ENCODE assay signal across 10 cellular contexts in the genomic region with DNA sequence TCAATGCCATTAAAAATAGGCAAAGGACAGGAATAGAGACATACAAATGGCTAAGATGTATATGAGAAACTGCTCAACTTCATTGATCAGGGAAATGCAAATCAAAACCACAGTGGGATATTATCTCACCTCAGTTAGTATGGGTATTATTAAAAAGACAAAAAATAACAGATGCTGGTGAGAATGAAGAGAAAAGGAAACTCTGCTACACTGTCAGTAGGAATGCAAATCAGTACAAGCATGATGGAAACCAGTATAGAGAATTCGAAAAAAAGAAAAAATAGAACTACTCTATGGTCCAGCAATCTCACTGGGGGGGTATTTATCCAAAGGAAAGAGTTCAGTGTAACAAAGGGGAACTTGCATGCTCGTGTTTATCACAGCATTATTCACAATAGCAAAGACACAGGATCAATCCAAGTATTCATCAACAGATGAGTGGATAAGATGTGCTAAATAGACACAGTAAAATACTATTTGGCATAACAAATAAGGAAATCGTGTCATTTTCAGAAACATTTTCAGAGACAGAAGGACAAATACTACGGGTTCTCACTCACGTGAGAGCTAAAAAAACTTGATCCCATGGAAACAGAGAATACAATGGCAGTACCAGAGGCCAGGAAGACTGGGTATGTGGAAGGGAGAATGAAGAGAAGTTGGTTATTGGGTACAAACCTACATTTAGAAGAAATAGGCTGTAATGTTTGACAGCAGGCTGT.
DNase-seq lines count a peak whose midpoint lies in the region; ATAC-seq lines count a peak whose summit lies in the region.
"Had no signal": no experiment of that assay in that cellular context is flagged by ENCODE, and none has a peak within 500 bp of the region (broad histone marks: within the 10 kb centered on the region; RNA-seq: fewer than 3 reads in every experiment).

No MANE protein-coding gene starts in this region.

- H3K27ac Mint-ChIP-seq in memory B cell: no peak overlapping the region

- H3K27me3 Mint-ChIP-seq in memory B cell: peaks cover 8% of the 10 kb centered on the region

- no peaks in the 10 kb centered on the region for H3K36me3 Mint-ChIP-seq in memory B cell

- peaks cover 13% of the 10 kb centered on the region for H3K4me1 Mint-ChIP-seq in memory B cell

- peak; percentile 85 for ATAC-seq in GM18907 (IDR thresholded peaks at IDR 0.05; ENCODE audit: unreplicated experiment)
- peak; percentile 67 for ATAC-seq in GM21737 (IDR thresholded peaks at IDR 0.05; ENCODE audit: unreplicated experiment)
- ATAC-seq in HG03135 (IDR thresholded peaks at IDR 0.05; ENCODE audit: unreplicated experiment): peak; percentile 69
- ATAC-seq in memory B cell (ENCODE audit: low read depth): peak; percentile 78

- peak overlapping the region; percentile 0 for H3K4me3 Mint-ChIP-seq in memory B cell

- no peaks in the 10 kb centered on the region for H3K9me3 Mint-ChIP-seq in memory B cell

- no peak for DNase-seq in memory B cell (ENCODE audit: low spot score in 2 of 2)
- no peak for DNase-seq in GDM1 (lab: John Stamatoyannopoulos, UW)
- DNase-seq in foreskin melanocyte: no peak
- DNase-seq in SK-N-DZ (ENCODE audit: low spot score): no peak
- DNase-seq in NCI-H2171 (lab: John Stamatoyannopoulos, UW): no peak
- DNase-seq: activated T-cell treated with anti-CD3 and anti-CD28 coated beads for 4 hours, NCI-H2029 had no signal
